25 cellular contexts compared by ENCODE assay signal in genomic region chr2:15990151-15991101, GRCh38. TPM values are rescaled to one million over a fixed set of nuclear protein-coding genes. Genes with fewer than 3 reads are reported as not detected.
"Had no signal": no experiment of that assay in that cellular context is flagged by ENCODE, and none has a peak within 500 bp of the region (broad histone marks: within the 10 kb centered on the region; RNA-seq: fewer than 3 reads in every experiment).

No MANE protein-coding gene starts in this region.

- H3K36me3 ChIP-seq: breast epithelium, MG63 had no signal

- H3K27ac Mint-ChIP-seq: activated CD8-positive, alpha-beta T cell treated with anti-CD3 and anti-CD28 coated beads, Interleukin-2, amount 10 ng/mL, durations not matched to agents 7 days and 5 days; activated naive CD8-positive, alpha-beta T cell treated with anti-CD3 and anti-CD28 coated beads, Interleukin-2, amount 10 ng/mL, durations not matched to agents 7 days and 5 days had no signal

- H3K9me3 ChIP-seq: breast epithelium, MG63, SK-N-SH had no signal

- H3K27me3 Mint-ChIP-seq: activated naive CD8-positive, alpha-beta T cell treated with anti-CD3 and anti-CD28 coated beads, Interleukin-2, amount 10 ng/mL, durations not matched to agents 7 days and 5 days had no signal

- DNase-seq: activated CD4-positive, alpha-beta T cell treated with anti-CD3 and anti-CD28 coated beads for 48 hours; activated CD4-positive, alpha-beta T cell treated with anti-CD3 and anti-CD28 coated beads, Interleukin-2, amount 50 U/mL, for 4 hours; activated CD4-positive, CD25-positive, alpha-beta regulatory T cell treated with anti-CD3 and anti-CD28 coated beads, Interleukin-2, amount 50 U/mL, for 72 hours; activated CD8-positive, alpha-beta memory T cell treated with anti-CD3 and anti-CD28 coated beads, Interleukin-2, amount 50 U/mL, for 48 hours; activated CD8-positive, alpha-beta T cell treated with anti-CD3 and anti-CD28 coated beads, Interleukin-2, amount 10 ng/mL, durations not matched to agents 7 days and 5 days; activated naive CD4-positive, alpha-beta T cell treated with anti-CD3 and anti-CD28 coated beads, Interleukin-2, amount 50 U/mL, for 16 hours; activated naive CD8-positive, alpha-beta T cell treated with anti-CD3 and anti-CD28 coated beads, Interleukin-2, amount 10 ng/mL, durations not matched to agents 7 days and 5 days; activated T-cell treated with anti-CD3 and anti-CD28 coated beads, Interleukin-2, amount 50 U/mL, for 1 hour; aorta; caudate nucleus; MG63; NCI-H1105; NCI-H1436; NCI-H1694 treated with DMSO at 0.1 percent for 48 hours; NCI-H2029 treated with DMSO at 0.1 percent for 48 hours; NCI-H446 treated with DMSO at 0.1 percent for 48 hours; NCI-H524 treated with DMSO at 0.1 percent for 48 hours; NCI-H748 treated with DMSO at 0.1 percent for 48 hours; SIG-M5; SK-N-SH; T-helper 1 cell had no signal

- H3K4me1 Mint-ChIP-seq: activated naive CD8-positive, alpha-beta T cell treated with anti-CD3 and anti-CD28 coated beads, Interleukin-2, amount 10 ng/mL, durations not matched to agents 7 days and 5 days had no signal

- H3K9ac ChIP-seq: SK-N-SH had no signal

- ATAC-seq: activated CD8-positive, alpha-beta T cell treated with anti-CD3 and anti-CD28 coated beads, Interleukin-2, amount 10 ng/mL, durations not matched to agents 7 days and 5 days had no signal

- H3K27ac ChIP-seq: breast epithelium, VCaP had no signal

- H3K4me3 Mint-ChIP-seq: activated CD8-positive, alpha-beta T cell treated with anti-CD3 and anti-CD28 coated beads, Interleukin-2, amount 10 ng/mL, durations not matched to agents 7 days and 5 days; activated naive CD8-positive, alpha-beta T cell treated with anti-CD3 and anti-CD28 coated beads, Interleukin-2, amount 10 ng/mL, durations not matched to agents 7 days and 5 days had no signal

- H3K4me2 ChIP-seq: SK-N-SH had no signal

- H3K4me3 ChIP-seq: breast epithelium, MG63 had no signal

- H3K36me3 Mint-ChIP-seq: activated naive CD8-positive, alpha-beta T cell treated with anti-CD3 and anti-CD28 coated beads, Interleukin-2, amount 10 ng/mL, durations not matched to agents 7 days and 5 days had no signal

- H3K27me3 ChIP-seq: breast epithelium, MG63 had no signal

- H3K4me1 ChIP-seq: breast epithelium had no signal

RNA-seq across cellular contexts. Expression of gene MYCN, which starts 50.1 kb away (rescaled TPM):
- total RNA-seq: activated CD8-positive, alpha-beta T cell treated with anti-CD3 and anti-CD28 coated beads, Interleukin-2, amount 10 ng/mL, durations not matched to agents 7 days and 5 days; activated naive CD8-positive, alpha-beta T cell treated with anti-CD3 and anti-CD28 coated beads, Interleukin-2, amount 10 ng/mL, durations not matched to agents 7 days and 5 days; OCI-LY7; RPMI7951 had no signal
